ENCODE assay signal across 8 cellular contexts in the genomic region with DNA sequence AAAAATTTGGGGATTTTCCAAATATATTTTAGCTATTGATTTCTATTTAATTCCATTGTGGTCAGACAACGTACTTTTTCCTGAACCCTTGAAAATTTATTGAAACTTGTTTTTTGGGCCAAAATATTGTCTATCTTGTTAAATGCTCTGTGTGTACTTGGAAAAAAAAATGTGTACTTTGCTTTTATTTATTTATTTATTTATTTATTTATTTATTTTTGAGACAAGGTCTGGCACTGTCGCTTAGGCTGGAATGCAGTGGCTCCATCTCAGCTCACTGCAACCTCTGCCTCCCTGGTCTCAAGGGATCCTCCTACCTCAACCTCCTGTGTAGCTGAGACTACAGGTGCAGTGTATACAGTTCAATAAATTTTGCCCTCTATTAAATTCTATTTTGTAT.
"Had no signal": no experiment of that assay in that cellular context is flagged by ENCODE, and none has a peak within 500 bp of the region (broad histone marks: within the 10 kb centered on the region; RNA-seq: fewer than 3 reads in every experiment).

No MANE protein-coding gene starts in this region.

- ATAC-seq: GM12878 had no signal

- DNase-seq: GDM1, GF-D8 had no signal

- H3K4me3 ChIP-seq: GM12878 had no signal

- FAIRE-seq: G401.6, GM12878, GM12891, GM12892, GM18507, GM19239 had no signal
